ENCODE assay signal across 25 cellular contexts in the genomic region with DNA sequence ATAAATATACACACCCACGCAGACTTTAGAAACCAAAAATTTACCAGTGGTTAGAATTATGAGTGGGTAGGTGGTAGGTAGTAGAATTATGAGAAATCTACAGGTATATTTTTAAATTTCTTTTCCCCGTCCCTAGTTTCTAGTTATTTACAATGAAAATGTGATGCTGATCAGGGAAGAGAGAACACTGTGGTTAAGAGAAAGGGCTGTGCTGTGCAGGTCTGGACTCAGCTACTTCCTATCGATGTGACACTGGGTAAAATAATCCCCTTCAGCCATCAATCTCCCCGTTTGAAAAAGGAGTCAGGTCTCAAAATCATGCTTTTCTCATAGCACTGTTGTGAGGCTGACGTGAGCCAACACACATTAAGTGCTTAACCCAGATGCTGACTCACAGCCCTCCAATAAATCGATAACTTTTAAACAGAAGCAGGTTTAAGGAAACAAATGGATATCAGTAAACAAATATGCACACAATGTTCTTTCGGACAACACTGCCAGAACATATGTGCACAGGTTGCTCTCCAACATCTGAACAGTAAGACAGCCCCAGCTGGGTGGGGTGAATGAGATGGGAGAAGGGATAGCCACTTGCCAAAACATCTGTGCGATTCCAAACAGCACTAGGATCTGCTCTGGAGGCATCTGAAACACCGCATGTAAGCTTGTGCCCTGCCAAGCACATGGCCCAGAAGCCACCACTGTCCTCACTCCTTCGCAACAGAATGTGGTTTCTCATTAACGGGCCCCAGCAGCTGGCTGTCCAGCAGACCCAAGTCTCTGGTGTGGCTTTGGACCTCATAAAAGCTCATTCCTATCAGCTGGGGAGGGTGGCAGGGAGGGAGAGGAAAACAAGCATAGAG.
DNase-seq lines count a peak whose midpoint lies in the region; ATAC-seq and TF ChIP-seq lines count a peak whose summit lies in the region.
"Had no signal": no experiment of that assay in that cellular context is flagged by ENCODE, and none has a peak within 500 bp of the region (broad histone marks: within the 10 kb centered on the region; RNA-seq: fewer than 3 reads in every experiment).

No MANE protein-coding gene starts in this region.

- H3K4me1 ChIP-seq in esophagus muscularis mucosa (peaks cover 0 to 6% (median 0%) of the 10 kb centered on the region in 4 donors), Karpas-422 (ENCODE audit: low read length) (no peaks in the 10 kb centered on the region)
- H3K4me1 ChIP-seq: psoas muscle, transverse colon had no signal

- no peaks in the 10 kb centered on the region for H3K79me2 ChIP-seq in Karpas-422 (ENCODE audit: low read length)

- H3K27me3 ChIP-seq in esophagus muscularis mucosa: no peaks in the 10 kb centered on the region
- no peaks in the 10 kb centered on the region for H3K27me3 ChIP-seq in Karpas-422 (ENCODE audit: low read length)
- H3K27me3 ChIP-seq: brain microvascular endothelial cell, transverse colon had no signal

- peak overlapping the region; percentile 8 for H3K4me3 Mint-ChIP-seq in progenitor cell of endocrine pancreas (ENCODE audit: low read depth)
- H3K4me3 Mint-ChIP-seq: activated T-cell treated with anti-CD3 and anti-CD28 coated beads, Interleukin-2, amount 50 U/mL, for 24 hours; CD14-positive monocyte; natural killer cell treated with Interleukin-12 subunit alpha and Interleukin-12 subunit beta and Interleukin-15 and Interleukin-18, amount 100 ng/mL, for 72 hours had no signal

- H3K27ac Mint-ChIP-seq in progenitor cell of endocrine pancreas: peak overlapping the region; percentile 93
- H3K27ac Mint-ChIP-seq: activated T-cell treated with anti-CD3 and anti-CD28 coated beads, Interleukin-2, amount 50 U/mL, for 24 hours; CD14-positive monocyte; natural killer cell treated with Interleukin-12 subunit alpha and Interleukin-12 subunit beta and Interleukin-15 and Interleukin-18, amount 100 ng/mL, for 72 hours had no signal

- H3K27ac ChIP-seq in esophagus muscularis mucosa (replicated peaks in 1 of 4) (no peak overlapping the region), Karpas-422 (ENCODE audit: low read length) (no peak overlapping the region)
- H3K27ac ChIP-seq: brain microvascular endothelial cell, epithelial cell of prostate, psoas muscle, RWPE1, transverse colon had no signal

- H3K36me3 ChIP-seq in esophagus muscularis mucosa (no peaks in the 10 kb centered on the region), Karpas-422 (ENCODE audit: insufficient read depth, low read length) (no peaks in the 10 kb centered on the region)
- H3K36me3 ChIP-seq: brain microvascular endothelial cell, transverse colon had no signal

- 70% methylated on average over 11 of the region's 11 CpGs for WGBS in esophagus muscularis mucosa

- TF ChIP-seq EP300 in esophagus muscularis mucosa (IDR thresholded peaks at IDR 0.05): no peak

- ATAC-seq in HG02885 (IDR thresholded peaks at IDR 0.05; ENCODE audit: poor library complexity, unreplicated experiment): peak; percentile 60
- ATAC-seq: natural killer cell treated with Interleukin-12 subunit alpha and Interleukin-12 subunit beta and Interleukin-15 and Interleukin-18, amount 100 ng/mL, for 72 hours; psoas muscle had no signal

- H3K9me3 ChIP-seq in esophagus muscularis mucosa: no peaks in the 10 kb centered on the region
- H3K9me3 ChIP-seq in Karpas-422 (ENCODE audit: low read length): no peaks in the 10 kb centered on the region
- H3K9me3 ChIP-seq: psoas muscle, transverse colon had no signal

- H3K27me3 Mint-ChIP-seq in progenitor cell of endocrine pancreas: no peaks in the 10 kb centered on the region
- H3K27me3 Mint-ChIP-seq: natural killer cell treated with Interleukin-12 subunit alpha and Interleukin-12 subunit beta and Interleukin-15 and Interleukin-18, amount 100 ng/mL, for 72 hours had no signal

- peaks cover 1% of the 10 kb centered on the region for H3K36me3 Mint-ChIP-seq in progenitor cell of endocrine pancreas (ENCODE audit: insufficient read depth)
- H3K36me3 Mint-ChIP-seq: CD14-positive monocyte; natural killer cell treated with Interleukin-12 subunit alpha and Interleukin-12 subunit beta and Interleukin-15 and Interleukin-18, amount 100 ng/mL, for 72 hours had no signal

- H3K4me3 ChIP-seq in esophagus muscularis mucosa: no peak overlapping the region
- no peak overlapping the region for H3K4me3 ChIP-seq in Karpas-422 (ENCODE audit: low read length)
- H3K4me3 ChIP-seq: lung, psoas muscle, transverse colon had no signal

- no peaks in the 10 kb centered on the region for H4K20me1 ChIP-seq in Karpas-422 (ENCODE audit: insufficient read depth, low read depth, low read length)

- H2AFZ ChIP-seq in Karpas-422 (ENCODE audit: low read length): no peak overlapping the region

- no peaks in the 10 kb centered on the region for H3K9me3 Mint-ChIP-seq in progenitor cell of endocrine pancreas (ENCODE audit: low read depth)
- H3K9me3 Mint-ChIP-seq: activated T-cell treated with anti-CD3 and anti-CD28 coated beads, Interleukin-2, amount 50 U/mL, for 24 hours had no signal

- no peaks in the 10 kb centered on the region for H3K9me2 ChIP-seq in Karpas-422 (replicated peaks; ENCODE audit: insufficient read depth, low read length)

- TF ChIP-seq CTCF in esophagus muscularis mucosa (IDR thresholded peaks at IDR 0.05): no peak
- no peak for TF ChIP-seq CTCF in progenitor cell of endocrine pancreas (IDR thresholded peaks at IDR 0.05; ENCODE audit: unreplicated experiment)

- no peak overlapping the region for H3K9ac ChIP-seq in Karpas-422 (ENCODE audit: low read length)

- intact Hi-C loops in esophagus muscularis mucosa (cut with DNase I): no loop called here

- TF ChIP-seq POLR2A in esophagus muscularis mucosa (IDR thresholded peaks at IDR 0.05; ENCODE audit: low read depth): no peak

- no peak overlapping the region for H3K4me2 ChIP-seq in Karpas-422 (ENCODE audit: low read depth, low read length, poor library complexity, severe bottlenecking)

- peaks cover 32% of the 10 kb centered on the region for H3K4me1 Mint-ChIP-seq in progenitor cell of endocrine pancreas (ENCODE audit: low read depth)
- H3K4me1 Mint-ChIP-seq: CD14-positive monocyte had no signal

- peak; percentile 2 for DNase-seq in NCI-H1694 treated with DMSO at 0.1 percent for 48 hours (lab: John Stamatoyannopoulos, UW)
- DNase-seq in NCI-H1694 (lab: John Stamatoyannopoulos, UW): no peak
- peak; percentile 79 for DNase-seq in esophagus muscularis mucosa (ENCODE audit: extremely low spot score)
- peak; percentile 20 for DNase-seq in progenitor cell of endocrine pancreas (ENCODE audit: low spot score, unreplicated experiment)
- no peak for DNase-seq in anterior cingulate cortex (lab: John Stamatoyannopoulos, UW)
- DNase-seq in UCSD-AML1 (lab: John Stamatoyannopoulos, UW; ENCODE audit: unreplicated experiment): no peak
- DNase-seq in Karpas-422: no peak
- DNase-seq: activated CD4-positive, alpha-beta T cell treated with anti-CD3 and anti-CD28 coated beads, Interleukin-2, amount 50 U/mL, for 4 hours; activated naive CD4-positive, alpha-beta T cell treated with anti-CD3 and anti-CD28 coated beads, Interleukin-2, amount 50 U/mL, for 16 hours; activated T-cell treated with anti-CD3 and anti-CD28 coated beads, Interleukin-2, amount 50 U/mL, for 24 hours; brain microvascular endothelial cell; DND-41; MM.1S; NCI-H2081; NK-92 treated with Interleukin-12 subunit alpha and Interleukin-12 subunit beta, amount 100 ng/mL, for 24 hours; psoas muscle; stimulated activated CD4-positive, alpha-beta T cell treated with anti-CD3 and anti-CD28 coated beads, Interleukin-15, amount 100 ng/mL, for 24 hours; stimulated activated naive CD4-positive, alpha-beta T cell treated with Interleukin-2 at 50 U/mL for 16 hours; transverse colon had no signal

Comparison
In these comparisons a context has a peak if more than half of its experiments do, and no peak if none do; other contexts are left out.
1. DNase-seq: peak in NCI-H1694 treated with DMSO at 0.1 percent for 48 hours (single experiment), esophagus muscularis mucosa (single experiment) and progenitor cell of endocrine pancreas (single experiment); none in NCI-H1694 (single experiment), anterior cingulate cortex (0 of 58), UCSD-AML1 (single experiment) and Karpas-422 (single experiment).